ENCODE assay signal across 16 cellular contexts in the genomic region with DNA sequence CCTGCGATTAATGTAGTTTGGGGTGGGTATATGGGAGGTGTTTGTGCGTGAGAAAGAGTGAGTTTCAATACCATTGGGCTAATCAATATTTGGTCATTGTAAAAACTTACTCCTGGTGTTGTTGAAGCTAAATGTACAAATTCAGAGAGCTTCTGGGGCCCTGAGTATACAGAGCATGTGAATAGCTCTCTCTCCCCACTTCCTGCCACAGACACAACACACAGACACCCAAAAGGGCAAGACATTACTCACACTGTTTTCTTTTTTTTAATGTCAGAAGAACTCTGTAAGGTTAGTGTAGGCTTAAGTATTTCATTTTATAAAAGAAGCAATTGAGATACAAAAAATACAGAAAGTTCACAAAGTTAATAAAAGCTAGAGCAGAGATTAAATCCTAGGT.
A peak's percentile ranks its signal among the peaks of the same experiment; 100 is the strongest.
DNase-seq lines count a peak whose midpoint lies in the region; ATAC-seq and FAIRE-seq lines count a peak whose summit lies in the region.
"Had no signal": no experiment of that assay in that cellular context is flagged by ENCODE, and none has a peak within 500 bp of the region (broad histone marks: within the 10 kb centered on the region; RNA-seq: fewer than 3 reads in every experiment).

No MANE protein-coding gene starts in this region.

- in situ Hi-C loops in ACHN (cut with HindIII; ENCODE audit: low pct_ligation_motif_present, low pct_unique_long_range_greater_than_20kb, low sequenced_read_pairs) = no loop called here

- DNase-seq in ACHN = peak; percentile 12
- peak; percentile 70 for DNase-seq in LHCN-M2 (ENCODE audit: low read depth)
- DNase-seq in amniotic stem cell (lab: John Stamatoyannopoulos, UW) = peak; percentile 25
- DNase-seq in cortex of kidney (lab: John Stamatoyannopoulos, UW) = no peak
- DNase-seq: activated CD4-positive, CD25-positive, alpha-beta regulatory T cell; amygdala; KBM-7; NCI-H146; NCI-H69; SW 1271 had no signal

- FAIRE-seq in islet of Langerhans (lab: Jason Lieb, UNC) = peak; percentile 9
- FAIRE-seq: D721Med had no signal

- no peak for ATAC-seq in HG03175 (IDR thresholded peaks at IDR 0.05; ENCODE audit: unreplicated experiment)
- no peak for ATAC-seq in GM21786 (IDR thresholded peaks at IDR 0.05; ENCODE audit: unreplicated experiment)
- no peak for ATAC-seq in GM19395 (IDR thresholded peaks at IDR 0.05; ENCODE audit: unreplicated experiment)
- ATAC-seq: Panc1 had no signal
